8 cellular contexts compared by ENCODE assay signal in genomic region chr3:50350527-50351317, GRCh38.
DNase-seq lines count a peak whose midpoint lies in the region; ATAC-seq and TF ChIP-seq lines count a peak whose summit lies in the region.

CYB561D2 (plus strand) TSS chr3:50350862; CDS start chr3:50351434, 572 bp downstream.
NPRL2 (minus strand) TSS chr3:50350775; CDS start chr3:50350652, 123 bp downstream.

- H3K27ac Mint-ChIP-seq in central memory CD8-positive, alpha-beta T cell (ENCODE audit: low read depth): peak within 1 kb of the TSS; percentile 90

- ATAC-seq in GM19035 (IDR thresholded peaks at IDR 0.05; ENCODE audit: unreplicated experiment) (peak; percentile 80), HG03342 (IDR thresholded peaks at IDR 0.05; ENCODE audit: unreplicated experiment) (peak; percentile 80)
- peak; percentile 89 to 90 for ATAC-seq in activated CD4-positive, CD25-positive, alpha-beta regulatory T cell treated with anti-CD3 and anti-CD28 coated beads, Interleukin-2, amount 50 U/mL, for 24 hours
- ATAC-seq in central memory CD8-positive, alpha-beta T cell (replicated peaks; ENCODE audit: extremely low read depth, poor library complexity, severe bottlenecking): peak; percentile 91

- TF ChIP-seq CTCF in AG10803 (conservative IDR thresholded peaks at IDR 0.05; ENCODE audit: low read length): no peak

- H3K36me3 Mint-ChIP-seq in central memory CD8-positive, alpha-beta T cell (ENCODE audit: insufficient read depth): peaks cover 31% of the 10 kb centered on the region

- H3K4me1 Mint-ChIP-seq in central memory CD8-positive, alpha-beta T cell: peaks cover 63% of the 10 kb centered on the region

- DNase-seq in AG10803 (ENCODE audit: low read depth) (peak; percentile 90), NCI-H446 treated with DMSO at 0.1 percent for 48 hours (lab: John Stamatoyannopoulos, UW) (peak; percentile 77), iris pigment epithelial cell (ENCODE audit: low read depth) (peak; percentile 93)
- peak; percentile 98 to 99 for DNase-seq in central memory CD8-positive, alpha-beta T cell (ENCODE audit: low spot score in 2 of 2)
- peak; percentile 98 to 99 for DNase-seq in stimulated activated CD4-positive, alpha-beta T cell treated with anti-CD3 and anti-CD28 coated beads, Interleukin-12 subunit alpha, Interleukin-12 subunit beta, amount 100 ng/mL, for 24 hours (ENCODE audit: low read depth in 2 of 2)

- peak within 1 kb of the TSS; percentile 89 for H3K4me3 Mint-ChIP-seq in central memory CD8-positive, alpha-beta T cell

- H3K27me3 Mint-ChIP-seq in central memory CD8-positive, alpha-beta T cell: no peaks in the 10 kb centered on the region

- H3K4me3 ChIP-seq in AG10803 (ENCODE audit: low read length): peak within 1 kb of the TSS; percentile 97

- H3K9me3 Mint-ChIP-seq in central memory CD8-positive, alpha-beta T cell: no peaks in the 10 kb centered on the region

Comparison
In these comparisons a context has a peak if more than half of its experiments do, and no peak if none do; other contexts are left out.
1. Peak in every context shown above with its lines: DNase-seq, ATAC-seq and H3K4me3 ChIP-seq.